21 cellular contexts compared by ENCODE assay signal in the genomic region with DNA sequence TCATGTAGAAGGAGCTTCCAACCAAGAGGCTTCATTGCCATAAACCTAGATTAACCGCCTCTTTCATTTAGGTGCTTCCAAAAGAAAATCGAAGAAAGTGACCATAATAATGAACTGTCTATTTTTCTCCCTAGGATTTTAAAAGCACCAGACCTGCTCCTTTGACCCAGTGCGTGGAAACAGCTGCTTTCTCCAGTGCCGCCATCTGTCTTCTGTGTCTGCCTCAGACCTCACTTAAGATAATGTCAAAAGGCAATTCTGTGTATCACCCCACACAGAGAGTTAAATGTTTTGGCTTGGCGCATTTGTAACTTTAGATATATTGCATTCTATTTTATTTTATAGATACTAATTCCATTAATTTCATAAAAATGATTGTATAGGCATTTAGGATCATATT. TPM values are rescaled to one million over a fixed set of nuclear protein-coding genes. Genes with fewer than 3 reads are reported as not detected.
DNase-seq lines count a peak whose midpoint lies in the region; ATAC-seq and TF ChIP-seq lines count a peak whose summit lies in the region.
"Had no signal": no experiment of that assay in that cellular context is flagged by ENCODE, and none has a peak within 500 bp of the region (broad histone marks: within the 10 kb centered on the region; RNA-seq: fewer than 3 reads in every experiment).

No MANE protein-coding gene starts in this region.

- 73 to 75% methylated on average over 5 of the region's 5 CpGs for WGBS in gastroesophageal sphincter (ENCODE audit: low coverage in 1 of 2), 2 donors

- H3K27me3 ChIP-seq in gastroesophageal sphincter = no peaks in the 10 kb centered on the region
- H3K27me3 ChIP-seq: BLaER1 treated with 17β-estradiol and CSF1 and Interleukin-3, amounts not matched to agents 10 nM and 100 nM had no signal

- no peak for TF ChIP-seq POLR2A in gastroesophageal sphincter (IDR thresholded peaks at IDR 0.05)

- no peak for TF ChIP-seq CTCF in gastroesophageal sphincter (IDR thresholded peaks at IDR 0.05)

- ATAC-seq in gastroesophageal sphincter (no peak), GM21528 (IDR thresholded peaks at IDR 0.05; ENCODE audit: low FRiP score, unreplicated experiment) (no peak)
- ATAC-seq: GM12878, GM23338, HCT116 had no signal

- no peak overlapping the region for H3K27ac ChIP-seq in gastroesophageal sphincter
- H3K27ac ChIP-seq: 22Rv1; BLaER1 treated with 17β-estradiol and CSF1 and Interleukin-3, amounts not matched to agents 10 nM and 100 nM had no signal

- no peak for TF ChIP-seq EP300 in gastroesophageal sphincter (IDR thresholded peaks at IDR 0.05)

- DNase-seq in DMS 273 (lab: John Stamatoyannopoulos, UW; ENCODE audit: unreplicated experiment) = peak; percentile 37
- DNase-seq in DMS 273 treated with DMSO at 0.1 percent for 48 hours (lab: John Stamatoyannopoulos, UW) = no peak
- peak; percentile 28 to 67 for DNase-seq in NCI-H524 (lab: John Stamatoyannopoulos, UW)
- peak; percentile 66 for DNase-seq in SK-N-DZ (ENCODE audit: low spot score)
- peak; percentile 17 for DNase-seq in retina
- no peak for DNase-seq in stimulated activated CD4-positive, alpha-beta T cell treated with anti-CD3 and anti-CD28 coated beads, Interleukin-15, amount 100 ng/mL, for 24 hours
- DNase-seq: Calu3; CD4-positive, alpha-beta T cell; COR-L47; DMS79; EL; GDM1; H9 had no signal

- no peak overlapping the region for H3K4me3 ChIP-seq in gastroesophageal sphincter
- H3K4me3 ChIP-seq: BLaER1 treated with 17β-estradiol and CSF1 and Interleukin-3, amounts not matched to agents 10 nM and 100 nM; GM12878; GM23338 had no signal

- no peaks in the 10 kb centered on the region for H3K4me1 ChIP-seq in gastroesophageal sphincter

- H3K9me3 ChIP-seq in gastroesophageal sphincter = no peaks in the 10 kb centered on the region
- H3K9me3 ChIP-seq: BLaER1 treated with 17β-estradiol and CSF1 and Interleukin-3, amounts not matched to agents 10 nM and 100 nM had no signal

- H3K36me3 ChIP-seq in gastroesophageal sphincter = no peaks in the 10 kb centered on the region
- H3K36me3 ChIP-seq: BLaER1 treated with 17β-estradiol and CSF1 and Interleukin-3, amounts not matched to agents 10 nM and 100 nM had no signal

RNA-seq across cellular contexts. Expression of gene SPATA18, which starts 43.6 kb away (rescaled TPM):
- 2.0 and 2.6 TPM in 2 replicates for polyA plus RNA-seq in SK-N-DZ (2014; cell fraction: cytosol; rRNA removed)
- 2.4 and 3.3 TPM in 2 replicates for polyA plus RNA-seq in SK-N-DZ (2014; cell fraction: nucleus; rRNA removed)
- 10 to 100 TPM in 1 of 4 donors, 1 to 10 TPM in 3; 2.6 to 20.5 (median 3.9) TPM for total RNA-seq in gastroesophageal sphincter
- total RNA-seq: Calu3; CD4-positive, alpha-beta T cell; H4 had no signal

RNA-seq across cellular contexts. Expression of gene SGCB, which starts 56.6 kb away (rescaled TPM):
- 17.0 and 18.2 TPM in 2 replicates for polyA plus RNA-seq in SK-N-DZ (2014; cell fraction: cytosol; rRNA removed)
- polyA plus RNA-seq in SK-N-DZ (2014; cell fraction: nucleus; rRNA removed) = 8.7 and 9.5 TPM in 2 replicates
- 100 to 1,000 TPM in 1 of 4 donors, 10 to 100 TPM in 3; 58.0 to 105 (median 86.2) TPM for total RNA-seq in gastroesophageal sphincter

Comparison
In these comparisons a context has a peak if more than half of its experiments do, and no peak if none do; other contexts are left out.
1. DNase-seq: peak in DMS 273 (single experiment), NCI-H524 (2 of 2), SK-N-DZ (single experiment) and retina (single experiment); none in DMS 273 treated with DMSO at 0.1 percent for 48 hours (single experiment) and stimulated activated CD4-positive, alpha-beta T cell treated with anti-CD3 and anti-CD28 coated beads, Interleukin-15, amount 100 ng/mL, for 24 hours (single experiment).